In genomic region chr21:19621837-19622496, GRCh38 we compare ENCODE assay signal across 32 cellular contexts.
"Had no signal": no experiment of that assay in that cellular context is flagged by ENCODE, and none has a peak within 500 bp of the region (broad histone marks: within the 10 kb centered on the region; RNA-seq: fewer than 3 reads in every experiment).

No MANE protein-coding gene starts in this region.

- H3K27me3 ChIP-seq: breast epithelium, cardiac muscle cell, colonic mucosa had no signal

- ATAC-seq: activated CD4-positive, CD25-positive, alpha-beta regulatory T cell treated with anti-CD3 and anti-CD28 coated beads, Interleukin-2, amount 50 U/mL, for 24 hours; activated CD8-positive, alpha-beta T cell treated with anti-CD3 and anti-CD28 coated beads for 36 hours; activated T-cell treated with anti-CD3 and anti-CD28 coated beads, Interleukin-2, amount 50 U/mL, for 4 hours; activated T-helper 17 cell treated with anti-CD3 and anti-CD28 coated beads, Interleukin-2, amount 50 U/mL, for 72 hours; esophagus mucosa; T-helper 17 cell had no signal

- H3K27ac Mint-ChIP-seq: activated B cell treated with CpG ODN at 0.5 μM for 24 hours; activated CD8-positive, alpha-beta T cell treated with anti-CD3 and anti-CD28 coated beads for 36 hours; activated naive CD8-positive, alpha-beta T cell; activated T-helper 17 cell treated with anti-CD3 and anti-CD28 coated beads, Interleukin-2, amount 50 U/mL, for 72 hours; brain; T-helper 17 cell; T-helper 2 cell treated with Interferon-gamma antibody and Interleukin-4, amounts not matched to agents 5 μg/mL and 100 μg/mL, for 36 hours had no signal

- FAIRE-seq: frontal cortex had no signal

- H3K9me3 ChIP-seq: breast epithelium, colonic mucosa had no signal

- H3K36me3 Mint-ChIP-seq: activated naive CD8-positive, alpha-beta T cell; brain had no signal

- H3K4me1 Mint-ChIP-seq: activated B cell treated with CpG ODN at 0.5 μM for 24 hours; activated T-helper 17 cell treated with anti-CD3 and anti-CD28 coated beads, Interleukin-2, amount 50 U/mL, for 72 hours; brain; T-helper 17 cell had no signal

- H3K4me1 ChIP-seq: breast epithelium, colonic mucosa had no signal

- H3K4me3 Mint-ChIP-seq: activated B cell treated with CpG ODN at 0.5 μM for 24 hours; activated CD8-positive, alpha-beta T cell treated with anti-CD3 and anti-CD28 coated beads for 36 hours; activated naive CD8-positive, alpha-beta T cell; activated T-cell treated with anti-CD3 and anti-CD28 coated beads, Interleukin-2, amount 50 U/mL, for 4 hours; activated T-helper 17 cell treated with anti-CD3 and anti-CD28 coated beads, Interleukin-2, amount 50 U/mL, for 72 hours; brain; T-helper 17 cell; T-helper 2 cell treated with Interferon-gamma antibody and Interleukin-4, amounts not matched to agents 5 μg/mL and 100 μg/mL, for 36 hours had no signal

- H3K4me3 ChIP-seq: breast epithelium, cardiac muscle cell, colonic mucosa had no signal

- H3K27me3 Mint-ChIP-seq: activated B cell treated with CpG ODN at 0.5 μM for 24 hours; activated CD8-positive, alpha-beta T cell treated with anti-CD3 and anti-CD28 coated beads for 36 hours; activated naive CD8-positive, alpha-beta T cell; activated T-helper 17 cell treated with anti-CD3 and anti-CD28 coated beads, Interleukin-2, amount 50 U/mL, for 72 hours; T-helper 17 cell had no signal

- DNase-seq: activated B cell treated with CpG ODN at 0.5 μM for 24 hours; activated CD4-positive, alpha-beta T cell treated with anti-CD3 and anti-CD28 coated beads for 48 hours; activated CD4-positive, alpha-beta T cell treated with anti-CD3 and anti-CD28 coated beads, Interleukin-2, amount 50 U/mL, for 1 hour; activated CD4-positive, alpha-beta T cell treated with anti-CD3 and anti-CD28 coated beads, Interleukin-2, amount 50 U/mL, for 48 hours; activated CD8-positive, alpha-beta memory T cell treated with anti-CD3 and anti-CD28 coated beads for 24 hours; activated CD8-positive, alpha-beta T cell treated with anti-CD3 and anti-CD28 coated beads for 36 hours; activated effector memory CD4-positive, alpha-beta T cell treated with Interleukin-2 at 50 U/mL for 16 hours; activated gamma-delta T cell treated with Interleukin-2 at 50 U/mL for 16 hours; activated naive CD4-positive, alpha-beta T cell treated with anti-CD3 and anti-CD28 coated beads, Interleukin-2, amount 50 U/mL, for 16 hours; activated naive CD4-positive, alpha-beta T cell treated with Interleukin-2 at 50 U/mL for 16 hours; activated T-cell treated with anti-CD3 and anti-CD28 coated beads, Interleukin-2, amount 50 U/mL, for 4 hours; amygdala; aorta; central memory CD4-positive, alpha-beta T cell; cerebellar nuclear complex; colonic mucosa; effector CD8-positive, alpha-beta T cell; foreskin fibroblast; head of caudate nucleus; T-helper 1 cell; T-helper 17 cell; T1000; WERI-Rb-1 had no signal

- H3K36me3 ChIP-seq: breast epithelium, cardiac muscle cell, colonic mucosa, WERI-Rb-1 had no signal

- H3K27ac ChIP-seq: breast epithelium, cardiac muscle cell, colonic mucosa, WERI-Rb-1 had no signal
